Comparison of ENCODE assay signal across 8 cellular contexts in the genomic region with DNA sequence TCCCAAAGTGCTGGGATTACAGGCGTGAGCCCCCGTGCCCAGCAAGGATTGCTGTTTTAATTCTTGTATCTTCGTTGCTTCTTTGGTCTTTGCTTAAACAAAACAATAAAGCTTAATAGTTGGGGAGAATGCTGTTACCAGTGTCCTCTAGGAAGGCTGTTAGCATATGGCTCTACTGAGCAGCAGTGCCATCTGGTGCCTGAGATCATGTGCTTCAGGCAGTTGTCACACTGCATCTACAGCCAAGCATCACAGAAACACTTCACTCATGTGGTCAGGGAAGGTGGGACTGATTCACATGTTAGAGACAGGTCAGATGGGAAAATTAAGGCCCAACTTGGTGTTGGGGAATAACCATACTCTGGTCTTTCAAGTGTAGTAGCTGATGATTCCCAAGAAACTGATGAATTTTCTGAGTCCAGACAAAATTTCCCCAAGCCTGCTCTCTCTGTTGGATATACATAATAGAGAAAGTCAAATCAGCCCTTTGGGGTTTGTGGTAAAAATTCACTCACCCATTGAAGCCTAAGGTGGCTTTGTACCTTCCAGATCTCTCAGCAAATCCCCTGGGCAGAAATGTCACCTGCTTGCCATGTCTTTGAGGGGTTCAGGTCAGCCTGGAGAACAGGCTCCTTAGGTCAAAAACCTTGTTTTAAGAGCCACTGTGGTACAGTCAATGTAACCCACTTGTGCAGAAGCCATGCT. TPM values are rescaled to one million over a fixed set of nuclear protein-coding genes. Genes with fewer than 3 reads are reported as not detected.
A peak's percentile ranks its signal among the peaks of the same experiment; 100 is the strongest.
DNase-seq lines count a peak whose midpoint lies in the region; ATAC-seq, FAIRE-seq and TF ChIP-seq lines count a peak whose summit lies in the region.

No MANE protein-coding gene starts in this region.

- no peak overlapping the region for H3K4me3 Mint-ChIP-seq in activated T-helper 17 cell treated with anti-CD3 and anti-CD28 coated beads, Interleukin-2, amount 50 U/mL, for 72 hours

- DNase-seq in NCI-H748 (lab: John Stamatoyannopoulos, UW; ENCODE audit: unreplicated experiment): peak; percentile 31
- no peak for DNase-seq in NCI-H748 treated with DMSO at 0.1 percent for 48 hours (lab: John Stamatoyannopoulos, UW)
- peak; percentile 7 for DNase-seq in NCI-H146 treated with DMSO at 0.1 percent for 48 hours (lab: John Stamatoyannopoulos, UW; ENCODE audit: unreplicated experiment)
- no peak for DNase-seq in left ventricle myocardium inferior
- peak; percentile 68 for DNase-seq in small intestine

- H3K9me3 ChIP-seq in left ventricle myocardium inferior (replicated peaks) (no peaks in the 10 kb centered on the region), small intestine (ENCODE audit: control insufficient read depth, low read depth) (no peaks in the 10 kb centered on the region)

- intact Hi-C loops in left ventricle myocardium inferior (cut with micrococcal nuclease): no loop called here

- no peak overlapping the region for H3K27ac ChIP-seq in left ventricle myocardium inferior (replicated peaks)
- no peak overlapping the region for H3K27ac ChIP-seq in small intestine (ENCODE audit: low read depth in 1 of 2, low read length in 1 of 2)

- H3K27me3 ChIP-seq in left ventricle myocardium inferior (ENCODE audit: low read depth): no peaks in the 10 kb centered on the region
- H3K27me3 ChIP-seq in small intestine (ENCODE audit: control insufficient read depth in 2 of 2, insufficient read depth in 2 of 2, low read length in 2 of 2): no peaks in the 10 kb centered on the region

- H3K27ac Mint-ChIP-seq in activated T-helper 17 cell treated with anti-CD3 and anti-CD28 coated beads, Interleukin-2, amount 50 U/mL, for 72 hours: no peak overlapping the region

- no peaks in the 10 kb centered on the region for H3K27me3 Mint-ChIP-seq in activated T-helper 17 cell treated with anti-CD3 and anti-CD28 coated beads, Interleukin-2, amount 50 U/mL, for 72 hours

- H3K4me1 Mint-ChIP-seq in activated T-helper 17 cell treated with anti-CD3 and anti-CD28 coated beads, Interleukin-2, amount 50 U/mL, for 72 hours: peaks cover 7% of the 10 kb centered on the region

- TF ChIP-seq CTCF in left ventricle myocardium inferior (IDR thresholded peaks at IDR 0.05; ENCODE audit: borderline replicate concordance): peak; percentile 52

- H3K4me3 ChIP-seq in left ventricle myocardium inferior: no peak overlapping the region
- no peak overlapping the region for H3K4me3 ChIP-seq in small intestine (ENCODE audit: low read depth in 1 of 2, low read length in 2 of 2)

- H3K4me1 ChIP-seq in left ventricle myocardium inferior (no peaks in the 10 kb centered on the region), small intestine (ENCODE audit: control insufficient read depth in 2 of 2, insufficient read depth in 1 of 2, low read depth in 1 of 2, low read length in 1 of 2) (no peaks in the 10 kb centered on the region)

- no peaks in the 10 kb centered on the region for H3K9me3 Mint-ChIP-seq in activated T-helper 17 cell treated with anti-CD3 and anti-CD28 coated beads, Interleukin-2, amount 50 U/mL, for 72 hours

- FAIRE-seq in small intestine (lab: Jason Lieb, UNC): no peak

- peak; percentile 79 for ATAC-seq in GM21515 (IDR thresholded peaks at IDR 0.05; ENCODE audit: unreplicated experiment)
- ATAC-seq in activated T-helper 17 cell treated with anti-CD3 and anti-CD28 coated beads, Interleukin-2, amount 50 U/mL, for 72 hours (replicated peaks): peak; percentile 60
- no peak for ATAC-seq in HG02642 (IDR thresholded peaks at IDR 0.05; ENCODE audit: poor library complexity, unreplicated experiment)

- H3K36me3 Mint-ChIP-seq in activated T-helper 17 cell treated with anti-CD3 and anti-CD28 coated beads, Interleukin-2, amount 50 U/mL, for 72 hours (ENCODE audit: low read depth): peaks cover 37% of the 10 kb centered on the region

- H3K36me3 ChIP-seq in left ventricle myocardium inferior: peaks cover 50% of the 10 kb centered on the region
- peaks cover 3 to 8% of the 10 kb centered on the region in 2 donors for H3K36me3 ChIP-seq in small intestine (ENCODE audit: control insufficient read depth in 2 of 2, insufficient read depth in 2 of 2, low read length in 2 of 2)

- 46 to 66% (median 57%) methylated on average over 3 of the region's 3 CpGs for WGBS in small intestine, 3 donors

RNA-seq across cellular contexts. Expression of a gene that starts 28.4 kb away (rescaled TPM):
- total RNA-seq in activated T-helper 17 cell treated with anti-CD3 and anti-CD28 coated beads, Interleukin-2, amount 50 U/mL, for 72 hours: 1 to 10 TPM; 3.0 to 8.3 TPM
- 44.9 TPM for total RNA-seq in left ventricle myocardium inferior
- 10 to 100 TPM; 10.2 to 13.6 (median 10.3) TPM for polyA plus RNA-seq in small intestine

RNA-seq across cellular contexts. Expression of a gene that starts 43.0 kb away (rescaled TPM):
- not detected for total RNA-seq in activated T-helper 17 cell treated with anti-CD3 and anti-CD28 coated beads, Interleukin-2, amount 50 U/mL, for 72 hours
- not detected for total RNA-seq in left ventricle myocardium inferior
- polyA plus RNA-seq in small intestine: not detected

RNA-seq across cellular contexts. Expression of a gene that starts 48.3 kb away (rescaled TPM):
- 10 to 100 TPM; 19.0 to 27.5 TPM for total RNA-seq in activated T-helper 17 cell treated with anti-CD3 and anti-CD28 coated beads, Interleukin-2, amount 50 U/mL, for 72 hours
- 39.6 TPM for total RNA-seq in left ventricle myocardium inferior
- polyA plus RNA-seq in small intestine: 10 to 100 TPM; 22.5 to 56.4 (median 47.3) TPM

Comparison
In these comparisons a context has a peak if more than half of its experiments do, and no peak if none do; other contexts are left out.
1. DNase-seq: peak in NCI-H748 (single experiment), NCI-H146 treated with DMSO at 0.1 percent for 48 hours (single experiment) and small intestine (single experiment); none in NCI-H748 treated with DMSO at 0.1 percent for 48 hours (single experiment) and left ventricle myocardium inferior (single experiment).